ENCODE assay signal across 1 cellular context in genomic region chr1:230725256-230726012, GRCh38.
A peak's percentile ranks its signal among the peaks of the same experiment; 100 is the strongest.
TF ChIP-seq lines count a peak whose summit lies in the region.

No MANE protein-coding gene starts in this region.

TF ChIP-seq in HepG2, 621 proteins besides CTCF, POLR2A, EP300 and RAD21 (continued from another document and continues in another):
- TF ChIP-seq ZBTB34 (CRISPR knock-in tag; IDR thresholded peaks at IDR 0.05) (0 out of 2 replicates have a peak, but pooled peaks have one; percentile 82), MXD1 (CRISPR knock-in tag; IDR thresholded peaks at IDR 0.05) (no peak), ZBTB37 (CRISPR knock-in tag; IDR thresholded peaks at IDR 0.05) (peak; percentile 24; the same call in 1 of the 2 replicates), IRX3 (CRISPR knock-in tag; IDR thresholded peaks at IDR 0.05; ENCODE audit: borderline replicate concordance, low read depth) (no peak), SMYD3 (CRISPR knock-in tag; IDR thresholded peaks at IDR 0.05) (0 out of 2 replicates have a peak, but pooled peaks have one; percentile 22), ATF5 (CRISPR knock-in tag; IDR thresholded peaks at IDR 0.05; ENCODE audit: low read depth) (no peak), ZBTB20 (CRISPR knock-in tag; IDR thresholded peaks at IDR 0.05; ENCODE audit: borderline replicate concordance, low read depth) (no peak), ZFP90 (CRISPR knock-in tag; IDR thresholded peaks at IDR 0.05; ENCODE audit: borderline replicate concordance) (no peak), TGIF2 (CRISPR knock-in tag; IDR thresholded peaks at IDR 0.05) (no peak), SNAPC2 (CRISPR knock-in tag; IDR thresholded peaks at IDR 0.05) (no peak), CREB1 (IDR thresholded peaks at IDR 0.05) (no peak), CREB1 (CRISPR knock-in tag; IDR thresholded peaks at IDR 0.05) (0 out of 2 replicates have a peak, but pooled peaks have one; percentile 30), THRA (CRISPR knock-in tag; IDR thresholded peaks at IDR 0.05; ENCODE audit: borderline replicate concordance) (peak; percentile 43; the same call in 1 of the 2 replicates), MYNN (CRISPR knock-in tag; IDR thresholded peaks at IDR 0.05; ENCODE audit: low read depth) (no peak), AFF4 (CRISPR knock-in tag; IDR thresholded peaks at IDR 0.05) (no peak), ZNF432 (CRISPR knock-in tag; IDR thresholded peaks at IDR 0.05; ENCODE audit: borderline replicate concordance) (no peak), ZNF253 (CRISPR knock-in tag; IDR thresholded peaks at IDR 0.05; ENCODE audit: borderline replicate concordance) (no peak), JDP2 (CRISPR knock-in tag; IDR thresholded peaks at IDR 0.05; ENCODE audit: borderline replicate concordance) (no peak), GLMP (CRISPR knock-in tag; IDR thresholded peaks at IDR 0.05; ENCODE audit: borderline replicate concordance) (no peak), ZNF704 (CRISPR knock-in tag; IDR thresholded peaks at IDR 0.05; ENCODE audit: borderline replicate concordance) (no peak), ZC3H13 (CRISPR knock-in tag; IDR thresholded peaks at IDR 0.05) (no peak), CEBPB (IDR thresholded peaks at IDR 0.05; ENCODE audit: borderline replicate concordance, low read depth, low read length) (no peak), ZNF251 (CRISPR knock-in tag; IDR thresholded peaks at IDR 0.05) (no peak), HNF4G (IDR thresholded peaks at IDR 0.05; ENCODE audit: borderline replicate concordance, low read depth, low read length) (peak; percentile 66; the same call in 1 of the 2 replicates), HNF4G (CRISPR knock-in tag; IDR thresholded peaks at IDR 0.05; ENCODE audit: borderline replicate concordance, low read depth) (no peak), ZFY (CRISPR knock-in tag; IDR thresholded peaks at IDR 0.05) (no peak; the same call in 1 of the 2 replicates), MAX (IDR thresholded peaks at IDR 0.05) (peak; percentile 31; the same call in 1 of the 2 replicates), SYNCRIP (IDR thresholded peaks at IDR 0.05; ENCODE audit: insufficient read depth, low read depth, low read length) (no peak), ZBTB46 (CRISPR knock-in tag; IDR thresholded peaks at IDR 0.05; ENCODE audit: borderline replicate concordance) (no peak), SAFB2 (CRISPR knock-in tag; IDR thresholded peaks at IDR 0.05; ENCODE audit: borderline replicate concordance, low read depth) (no peak), MXD4 (CRISPR knock-in tag; IDR thresholded peaks at IDR 0.05) (no peak), ATM (IDR thresholded peaks at IDR 0.05; ENCODE audit: borderline replicate concordance) (no peak), CSRNP1 (CRISPR knock-in tag; IDR thresholded peaks at IDR 0.05) (no peak), MAFF (IDR thresholded peaks at IDR 0.05; ENCODE audit: low read depth, low read length) (no peak), ZNF556 (CRISPR knock-in tag; IDR thresholded peaks at IDR 0.05; ENCODE audit: borderline replicate concordance) (no peak), HOXD1 (CRISPR knock-in tag; IDR thresholded peaks at IDR 0.05) (no peak), ZNF276 (CRISPR knock-in tag; IDR thresholded peaks at IDR 0.05; ENCODE audit: low read depth) (no peak), ZNF232 (CRISPR knock-in tag; IDR thresholded peaks at IDR 0.05; ENCODE audit: borderline replicate concordance) (no peak), HNRNPH1 (optimal IDR thresholded peaks at IDR 0.05; ENCODE audit: low read depth, low read length) (no peak), ZZZ3 (CRISPR knock-in tag; IDR thresholded peaks at IDR 0.05; ENCODE audit: borderline replicate concordance) (no peak), POLR2AphosphoS5 (IDR thresholded peaks at IDR 0.05; ENCODE audit: low read depth, low read length) (no peak)
